ENCODE assay signal across 30 cellular contexts in genomic region chr5:39161578-39161977, GRCh38. TPM values are rescaled to one million over a fixed set of nuclear protein-coding genes. Genes with fewer than 3 reads are reported as not detected.
DNase-seq lines count a peak whose midpoint lies in the region; ATAC-seq and TF ChIP-seq lines count a peak whose summit lies in the region.
"Had no signal": no experiment of that assay in that cellular context is flagged by ENCODE, and none has a peak within 500 bp of the region (broad histone marks: within the 10 kb centered on the region; RNA-seq: fewer than 3 reads in every experiment).

No MANE protein-coding gene starts in this region.

- no peak for TF ChIP-seq CTCF in CD8-positive, alpha-beta T cell (IDR thresholded peaks at IDR 0.05)
- no peak for TF ChIP-seq CTCF in natural killer cell (IDR thresholded peaks at IDR 0.05)
- TF ChIP-seq CTCF in WERI-Rb-1 (IDR thresholded peaks at IDR 0.05; ENCODE audit: low read depth, low read length), result no peak

- no peaks in the 10 kb centered on the region for H3K27me3 Mint-ChIP-seq in activated CD8-positive, alpha-beta memory T cell treated with anti-CD3 and anti-CD28 coated beads, Interleukin-2, amount 10 ng/mL, durations not matched to agents 7 days and 5 days
- no peaks in the 10 kb centered on the region for H3K27me3 Mint-ChIP-seq in CD8-positive, alpha-beta T cell (ENCODE audit: low read depth)
- H3K27me3 Mint-ChIP-seq in activated naive CD8-positive, alpha-beta T cell treated with anti-CD3 and anti-CD28 coated beads for 36 hours, result no peaks in the 10 kb centered on the region
- H3K27me3 Mint-ChIP-seq in natural killer cell (ENCODE audit: low read depth in 2 of 2), result no peaks in the 10 kb centered on the region

- H3K4me1 ChIP-seq in CD8-positive, alpha-beta T cell (ENCODE audit: insufficient read depth, low read length), result peaks cover 92% of the 10 kb centered on the region
- H3K4me1 ChIP-seq: adrenal gland, tibial artery, vagina had no signal

- CTCF ChIA-PET in activated CD8-positive, alpha-beta memory T cell treated with anti-CD3 and anti-CD28 coated beads, Interleukin-2, amount 10 ng/mL, durations not matched to agents 7 days and 5 days (lab: Charles Lee), result no interaction called here
- CTCF ChIA-PET in CD8-positive, alpha-beta T cell (lab: Charles Lee), result interaction anchor here (1.1 kb wide), 1 partner anchor 40 kb away, joined by 3 read pairs; no protein-coding TSS in a partner anchor

- intact Hi-C loops in CD8-positive, alpha-beta T cell (cut with DNase I, micrococcal nuclease), result no loop called here
- intact Hi-C loops in natural killer cell (cut with micrococcal nuclease), result loop anchor here (2.0 to 5.0 kb wide), 4 partner anchors 15 to 113 kb away; no protein-coding TSS in a partner anchor

- POLR2A ChIA-PET in CD8-positive, alpha-beta T cell (lab: Charles Lee), result interaction anchor here (0.6 kb wide), 1 partner anchor 26 kb away, joined by 4 read pairs; no protein-coding TSS in a partner anchor

- H3K4me1 Mint-ChIP-seq in activated CD8-positive, alpha-beta memory T cell treated with anti-CD3 and anti-CD28 coated beads, Interleukin-2, amount 10 ng/mL, durations not matched to agents 7 days and 5 days, result peaks cover 79% of the 10 kb centered on the region
- peaks cover 90% of the 10 kb centered on the region for H3K4me1 Mint-ChIP-seq in CD8-positive, alpha-beta T cell (ENCODE audit: low read depth)
- H3K4me1 Mint-ChIP-seq in activated naive CD8-positive, alpha-beta T cell treated with anti-CD3 and anti-CD28 coated beads for 36 hours, result peaks cover 79% of the 10 kb centered on the region
- H3K4me1 Mint-ChIP-seq in natural killer cell, result peaks cover 75 to 84% of the 10 kb centered on the region in 2 donors

- H3K27ac ChIP-seq in CD8-positive, alpha-beta T cell (ENCODE audit: low read depth, low read length), result no peak overlapping the region
- no peak overlapping the region for H3K27ac ChIP-seq in WERI-Rb-1
- H3K27ac ChIP-seq: adrenal gland, esophagus squamous epithelium, foreskin keratinocyte, heart left ventricle, KMS-11, tibial artery, vagina had no signal

- no peak overlapping the region for H3K4me3 ChIP-seq in CD8-positive, alpha-beta T cell (ENCODE audit: low read depth, low read length)
- no peak overlapping the region for H3K4me3 ChIP-seq in WERI-Rb-1 (ENCODE audit: low read depth, low read length)
- H3K4me3 ChIP-seq: adrenal gland, esophagus squamous epithelium, heart left ventricle, smooth muscle cell, tibial artery, vagina had no signal

- no peaks in the 10 kb centered on the region for H3K36me3 ChIP-seq in CD8-positive, alpha-beta T cell (ENCODE audit: insufficient read depth, low read length)
- H3K36me3 ChIP-seq in WERI-Rb-1, result no peaks in the 10 kb centered on the region
- H3K36me3 ChIP-seq: adrenal gland, esophagus squamous epithelium, tibial artery, vagina had no signal

- H3K4me3 Mint-ChIP-seq in activated CD8-positive, alpha-beta memory T cell treated with anti-CD3 and anti-CD28 coated beads, Interleukin-2, amount 10 ng/mL, durations not matched to agents 7 days and 5 days, result peak overlapping the region; percentile 31
- no peak overlapping the region for H3K4me3 Mint-ChIP-seq in CD8-positive, alpha-beta T cell
- peak overlapping the region; percentile 26 for H3K4me3 Mint-ChIP-seq in activated naive CD8-positive, alpha-beta T cell treated with anti-CD3 and anti-CD28 coated beads for 36 hours
- H3K4me3 Mint-ChIP-seq in natural killer cell, result peak overlapping the region; percentile 52
- H3K4me3 Mint-ChIP-seq: mesothelial cell of epicardium, naive B cell had no signal

- no peak for ATAC-seq in activated CD8-positive, alpha-beta memory T cell treated with anti-CD3 and anti-CD28 coated beads, Interleukin-2, amount 10 ng/mL, durations not matched to agents 7 days and 5 days
- ATAC-seq in CD8-positive, alpha-beta T cell, result no peak
- ATAC-seq in natural killer cell, result no peak
- no peak for ATAC-seq in HG03439 (IDR thresholded peaks at IDR 0.05; ENCODE audit: unreplicated experiment)
- ATAC-seq in GM18498 (IDR thresholded peaks at IDR 0.05; ENCODE audit: unreplicated experiment), result no peak
- ATAC-seq: foreskin keratinocyte had no signal

- H3K36me3 Mint-ChIP-seq in activated CD8-positive, alpha-beta memory T cell treated with anti-CD3 and anti-CD28 coated beads, Interleukin-2, amount 10 ng/mL, durations not matched to agents 7 days and 5 days, result peaks cover 54% of the 10 kb centered on the region
- peaks cover 70% of the 10 kb centered on the region for H3K36me3 Mint-ChIP-seq in CD8-positive, alpha-beta T cell
- peaks cover 23% of the 10 kb centered on the region for H3K36me3 Mint-ChIP-seq in activated naive CD8-positive, alpha-beta T cell treated with anti-CD3 and anti-CD28 coated beads for 36 hours
- H3K36me3 Mint-ChIP-seq in natural killer cell, result no peaks in the 10 kb centered on the region
- H3K36me3 Mint-ChIP-seq: mesothelial cell of epicardium, naive B cell had no signal

- no peaks in the 10 kb centered on the region for H3K9me3 ChIP-seq in CD8-positive, alpha-beta T cell (ENCODE audit: low read length)
- H3K9me3 ChIP-seq in WERI-Rb-1 (ENCODE audit: severe bottlenecking), result no peaks in the 10 kb centered on the region
- H3K9me3 ChIP-seq: adrenal gland, esophagus squamous epithelium, tibial artery, vagina had no signal

- no peak for DNase-seq in activated CD8-positive, alpha-beta memory T cell treated with anti-CD3 and anti-CD28 coated beads, Interleukin-2, amount 10 ng/mL, durations not matched to agents 7 days and 5 days
- DNase-seq in activated CD8-positive, alpha-beta memory T cell treated with anti-CD3 and anti-CD28 coated beads for 24 hours, result no peak
- DNase-seq in CD8-positive, alpha-beta T cell, result no peak
- DNase-seq in activated naive CD8-positive, alpha-beta T cell treated with anti-CD3 and anti-CD28 coated beads for 36 hours, result no peak
- DNase-seq in natural killer cell (no peak), WERI-Rb-1 (no peak)
- DNase-seq: activated CD4-positive, alpha-beta T cell treated with anti-CD3 and anti-CD28 coated beads for 48 hours; activated effector memory CD4-positive, alpha-beta T cell treated with Interleukin-2 at 50 U/mL for 16 hours; adrenal gland; cerebellar nuclear complex; DMS 273 treated with DMSO at 0.1 percent for 48 hours; esophagus squamous epithelium; foreskin keratinocyte; heart left ventricle; kidney; naive B cell; NCI-H1417; NCI-H2029; NCI-H510A treated with DMSO at 0.1 percent for 48 hours; stimulated activated CD4-positive, alpha-beta T cell treated with anti-CD3 and anti-CD28 coated beads, Interleukin-1b, Interleukin-23, amount 100 ng/mL, for 48 hours; T-helper 9 cell; tibial artery had no signal

- H3K9me3 Mint-ChIP-seq in activated CD8-positive, alpha-beta memory T cell treated with anti-CD3 and anti-CD28 coated beads, Interleukin-2, amount 10 ng/mL, durations not matched to agents 7 days and 5 days (ENCODE audit: low read depth), result no peaks in the 10 kb centered on the region
- H3K9me3 Mint-ChIP-seq in CD8-positive, alpha-beta T cell, result peaks cover 5% of the 10 kb centered on the region
- H3K9me3 Mint-ChIP-seq in activated naive CD8-positive, alpha-beta T cell treated with anti-CD3 and anti-CD28 coated beads for 36 hours, result peaks cover 9% of the 10 kb centered on the region
- no peaks in the 10 kb centered on the region for H3K9me3 Mint-ChIP-seq in natural killer cell
- H3K9me3 Mint-ChIP-seq: naive B cell had no signal

- H3K27me3 ChIP-seq in CD8-positive, alpha-beta T cell (ENCODE audit: insufficient read depth, low read length), result no peaks in the 10 kb centered on the region
- H3K27me3 ChIP-seq in WERI-Rb-1 (ENCODE audit: insufficient read depth, low read depth, severe bottlenecking), result no peaks in the 10 kb centered on the region
- H3K27me3 ChIP-seq: adrenal gland, esophagus squamous epithelium, foreskin keratinocyte, tibial artery, vagina had no signal

- H3K27ac Mint-ChIP-seq in activated CD8-positive, alpha-beta memory T cell treated with anti-CD3 and anti-CD28 coated beads, Interleukin-2, amount 10 ng/mL, durations not matched to agents 7 days and 5 days, result peak overlapping the region; percentile 37
- H3K27ac Mint-ChIP-seq in CD8-positive, alpha-beta T cell, result peak overlapping the region; percentile 91
- peak overlapping the region; percentile 6 for H3K27ac Mint-ChIP-seq in activated naive CD8-positive, alpha-beta T cell treated with anti-CD3 and anti-CD28 coated beads for 36 hours
- H3K27ac Mint-ChIP-seq in natural killer cell, result peak overlapping the region; percentile 84 to 90
- H3K27ac Mint-ChIP-seq: mesothelial cell of epicardium had no signal

RNA-seq across cellular contexts. Expression of gene FYB1, which starts 57.8 kb away (rescaled TPM):
- 100 to 1,000 TPM; 198 to 270 TPM for total RNA-seq in activated CD8-positive, alpha-beta memory T cell treated with anti-CD3 and anti-CD28 coated beads, Interleukin-2, amount 10 ng/mL, durations not matched to agents 7 days and 5 days
- 100 to 1,000 TPM; 250 to 257 TPM for total RNA-seq in CD8-positive, alpha-beta T cell
- 10 to 100 TPM; 71.3 to 74.1 TPM for total RNA-seq in activated naive CD8-positive, alpha-beta T cell treated with anti-CD3 and anti-CD28 coated beads for 36 hours
- 100 to 1,000 TPM; 277 to 340 (median 295) TPM for total RNA-seq in natural killer cell
- total RNA-seq: dermis microvascular lymphatic vessel endothelial cell, foreskin keratinocyte, H1 had no signal

Comparison
In these comparisons a context has a peak if more than half of its experiments do, and no peak if none do; other contexts are left out.
1. H3K27ac Mint-ChIP-seq: peak in every context shown above with its lines; median percentile 91 in CD8-positive, alpha-beta T cell; 87 in natural killer cell; 37 in activated CD8-positive, alpha-beta memory T cell treated with anti-CD3 and anti-CD28 coated beads, Interleukin-2, amount 10 ng/mL, durations not matched to agents 7 days and 5 days; 6 in activated naive CD8-positive, alpha-beta T cell treated with anti-CD3 and anti-CD28 coated beads for 36 hours.